Comparison of ENCODE assay signal across 8 cellular contexts in genomic region chr16:50152386-50152806, GRCh38. TPM values are rescaled to one million over a fixed set of nuclear protein-coding genes. Genes with fewer than 3 reads are reported as not detected.
A peak's percentile ranks its signal among the peaks of the same experiment; 100 is the strongest.
DNase-seq lines count a peak whose midpoint lies in the region; ATAC-seq and TF ChIP-seq lines count a peak whose summit lies in the region.

No MANE protein-coding gene starts in this region.

- BruUV-seq in PC-3 (replicated peaks; lab: Mats Ljungman, UMichigan), result no TSS peak

- CTCF ChIA-PET in PC-3 (lab: Charles Lee), result interaction anchor here (0.7 kb wide), 1 partner anchor 62 kb away, joined by 3 read pairs; no protein-coding TSS in a partner anchor

- intact Hi-C loops in PC-3 (cut with micrococcal nuclease) (loop anchor here (10.0 kb wide), 1 partner anchor 88 kb away; the partner anchor contains the start of gene HEATR3), Right ventricle myocardium inferior (cut with DNase I) (loop anchor here (2.0 kb wide), 2 partner anchors 50 to 58 kb away; no protein-coding TSS in a partner anchor), psoas muscle (cut with DNase I) (loop anchor here (5.0 kb wide), 2 partner anchors 60 to 85 kb away; partner anchors contain the start of gene HEATR3 (in 2 of the 2)), vagina (cut with DNase I) (loop anchor here (5.0 kb wide), 1 partner anchor 50 kb away; no protein-coding TSS in a partner anchor)

- 0 to 1% (median 1%) methylated on average over 24 of the region's 24 CpGs for WGBS in psoas muscle, 3 donors

- H3K27me3 ChIP-seq in PC-3 (ENCODE audit: low read length) (no peaks in the 10 kb centered on the region), psoas muscle (ENCODE audit: insufficient read depth in 3 of 3, low read length in 2 of 3) (no peaks in the 10 kb centered on the region), vagina (no peaks in the 10 kb centered on the region)

- H3K36me3 ChIP-seq in PC-3 (ENCODE audit: low read depth, low read length) (no peaks in the 10 kb centered on the region), psoas muscle (ENCODE audit: insufficient read depth in 1 of 2, low read depth in 1 of 2) (no peaks in the 10 kb centered on the region), vagina (no peaks in the 10 kb centered on the region)

- ATAC-seq in HG02981 (IDR thresholded peaks at IDR 0.05; ENCODE audit: unreplicated experiment) (peak; percentile 46), PC-3 (peak; percentile 23), Right ventricle myocardium inferior (peak; percentile 48), psoas muscle (peak; percentile 42 to 60 (median 48))

- DNase-seq in NCI-H1417 (lab: John Stamatoyannopoulos, UW) (peak in 2 of 3 experiments; percentile 11 to 80), NCI-H1417 treated with DMSO at 0.1 percent for 48 hours (lab: John Stamatoyannopoulos, UW) (no peak), PC-3 (peak; percentile 28), activated gamma-delta T cell (lab: John Stamatoyannopoulos, UW) (peak; percentile 66), Right ventricle myocardium inferior (ENCODE audit: missing footprints) (peak; percentile 69), psoas muscle (no peak), vagina (ENCODE audit: extremely low spot score in 2 of 2) (no peak)

- H3F3A ChIP-seq in PC-3 (ENCODE audit: low read length, unreplicated experiment), result no peaks in the 10 kb centered on the region

- H2AFZ ChIP-seq in PC-3 (ENCODE audit: low read length), result peak overlapping the region; percentile 97

- peak overlapping the region; percentile 79 for H3K27ac ChIP-seq in PC-3 (ENCODE audit: low read length)
- peak overlapping the region; percentile 99 for H3K27ac ChIP-seq in psoas muscle
- peak overlapping the region; percentile 93 for H3K27ac ChIP-seq in vagina

- peak overlapping the region; percentile 91 for H3K9ac ChIP-seq in PC-3 (ENCODE audit: low read length)

- no peak for TF ChIP-seq CTCF in PC-3 (conservative IDR thresholded peaks at IDR 0.05; ENCODE audit: low read depth, low read length)
- TF ChIP-seq CTCF in psoas muscle (IDR thresholded peaks at IDR 0.05), result no peak
- no peak for TF ChIP-seq CTCF in vagina (IDR thresholded peaks at IDR 0.05)

- H3K4me3 ChIP-seq in PC-3 (ENCODE audit: low read length) (peak overlapping the region; percentile 87), psoas muscle (peak overlapping the region; percentile 92), vagina (peak overlapping the region; percentile 85 to 88)

- TF ChIP-seq POLR2A in vagina (IDR thresholded peaks at IDR 0.05), result no peak

- H4K20me1 ChIP-seq in PC-3 (ENCODE audit: low read length), result peaks cover 16% of the 10 kb centered on the region; the same call in 1 of the 2 replicates

- peaks cover 36% of the 10 kb centered on the region for H3K79me2 ChIP-seq in PC-3 (ENCODE audit: low read length)

- POLR2A ChIA-PET in PC-3 (lab: Charles Lee; ENCODE audit: unreplicated experiment), result no interaction called here

- peak overlapping the region; percentile 94 for H3K4me2 ChIP-seq in PC-3 (ENCODE audit: low read length)

- H3K9me3 ChIP-seq in PC-3 (ENCODE audit: low read length) (no peaks in the 10 kb centered on the region), psoas muscle (no peaks in the 10 kb centered on the region), vagina (no peaks in the 10 kb centered on the region)

- H3K9me2 ChIP-seq in PC-3 (replicated peaks; ENCODE audit: low read length), result no peaks in the 10 kb centered on the region

- peaks cover 11% of the 10 kb centered on the region; the same call in 1 of the 2 replicates for H3K4me1 ChIP-seq in PC-3 (ENCODE audit: insufficient read depth, low read length)
- H3K4me1 ChIP-seq in psoas muscle, result peaks cover 25% of the 10 kb centered on the region
- peaks cover 31% of the 10 kb centered on the region for H3K4me1 ChIP-seq in vagina

RNA-seq across cellular contexts. Expression of gene TENT4B, which starts 0.7 kb away (rescaled TPM):
- total RNA-seq in PC-3 (2014; rRNA removed), result 6.3 and 7.4 TPM in 2 replicates
- 7.8 TPM for total RNA-seq in Right ventricle myocardium inferior
- 1 to 10 TPM; 6.8 to 8.1 (median 7.1) TPM for total RNA-seq in psoas muscle
- 1 to 10 TPM; 3.5 to 9.7 (median 4.0) TPM for polyA plus RNA-seq in psoas muscle
- total RNA-seq in vagina, result 14.0 TPM

Comparison
In these comparisons a context has a peak if more than half of its experiments do, and no peak if none do; other contexts are left out.
1. DNase-seq: peak in NCI-H1417 (2 of 3), PC-3 (single experiment), activated gamma-delta T cell (single experiment) and Right ventricle myocardium inferior (single experiment); none in NCI-H1417 treated with DMSO at 0.1 percent for 48 hours (single experiment), psoas muscle (0 of 2) and vagina (0 of 2).
2. Peak in every context shown above with its lines, with median percentiles within 50 percentile points of each other: ATAC-seq, H3K27ac ChIP-seq and H3K4me3 ChIP-seq.